Comparison of ENCODE assay signal across 8 cellular contexts in the genomic region with DNA sequence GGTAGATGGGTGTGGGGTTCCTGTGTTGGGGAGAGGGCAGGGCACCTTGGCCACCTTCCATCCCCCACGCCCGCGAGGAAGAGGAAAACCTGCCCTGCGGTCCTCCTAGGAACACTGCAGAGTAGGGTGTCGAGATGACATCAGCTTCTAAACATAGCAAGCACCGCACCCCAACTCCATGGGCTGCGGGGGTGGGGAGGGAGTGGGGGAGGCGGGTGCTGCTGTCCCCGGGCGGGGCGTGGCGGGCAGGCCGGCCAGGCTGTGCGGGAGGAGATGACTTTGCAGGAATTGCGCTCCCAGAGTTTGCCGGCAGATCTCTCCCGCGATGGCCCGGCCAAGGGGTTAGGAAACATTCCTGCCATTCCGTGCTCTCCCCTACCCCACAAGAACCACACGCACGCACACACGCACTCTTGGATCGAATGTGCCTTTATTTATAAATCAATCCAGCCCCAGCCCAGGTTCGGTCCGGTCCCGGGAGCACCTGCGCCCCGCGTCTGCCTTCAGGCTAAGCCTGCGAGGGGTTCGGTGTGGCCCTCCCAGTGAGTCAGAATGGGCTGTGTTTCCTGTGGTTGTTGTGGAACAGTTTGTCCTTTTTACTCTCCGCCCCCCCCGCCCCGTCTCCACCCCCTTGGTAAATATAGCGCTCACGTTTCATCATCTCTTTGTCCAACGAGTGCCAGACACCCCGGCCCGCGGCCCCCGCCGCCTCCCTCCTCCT. TPM values are rescaled to one million over a fixed set of nuclear protein-coding genes. Genes with fewer than 3 reads are reported as not detected.
DNase-seq lines count a peak whose midpoint lies in the region; ATAC-seq and TF ChIP-seq lines count a peak whose summit lies in the region.

No MANE protein-coding gene starts in this region.

- peak overlapping the region; percentile 93 for H3K4me3 Mint-ChIP-seq in chondrocyte (ENCODE audit: unreplicated experiment)

- DNase-seq in AG09319 (ENCODE audit: extremely low read depth, low read depth) (peak; percentile 97), NCI-H446 (lab: John Stamatoyannopoulos, UW) (peak; percentile 77 to 84), chondrocyte (ENCODE audit: low spot score) (peak; percentile 98), kidney tubule cell (ENCODE audit: low spot score) (peak; percentile 94)
- DNase-seq in stimulated activated CD4-positive, alpha-beta T cell treated with anti-CD3 and anti-CD28 coated beads, Interleukin-15, amount 100 ng/mL, for 48 hours (ENCODE audit: low read depth in 2 of 2), result peak; percentile 79

- TF ChIP-seq CTCF in AG09319 (IDR thresholded peaks at IDR 0.05; ENCODE audit: low read depth, low read length) (peak; percentile 20), chondrocyte (IDR thresholded peaks at IDR 0.05) (peak; percentile 62)

- H3K27me3 Mint-ChIP-seq in chondrocyte (ENCODE audit: low read depth), result no peaks in the 10 kb centered on the region

- H3K9me3 Mint-ChIP-seq in chondrocyte (ENCODE audit: low read depth), result no peaks in the 10 kb centered on the region

- peak; percentile 1 for ATAC-seq in GM19025 (IDR thresholded peaks at IDR 0.05; ENCODE audit: low read depth, unreplicated experiment)
- ATAC-seq in HG03342 (IDR thresholded peaks at IDR 0.05; ENCODE audit: unreplicated experiment), result peak; percentile 37
- ATAC-seq in activated CD4-positive, CD25-positive, alpha-beta regulatory T cell treated with anti-CD3 and anti-CD28 coated beads, Interleukin-2, amount 50 U/mL, for 24 hours, result peak; percentile 65 to 66

- peak overlapping the region; percentile 100 for H3K27ac Mint-ChIP-seq in chondrocyte (ENCODE audit: unreplicated experiment)

- peaks cover 51% of the 10 kb centered on the region for H3K4me1 Mint-ChIP-seq in chondrocyte (ENCODE audit: low read depth)

- H3K36me3 Mint-ChIP-seq in chondrocyte (ENCODE audit: low read depth), result no peaks in the 10 kb centered on the region

RNA-seq across cellular contexts. Expression of a gene that starts 5.2 kb away (rescaled TPM):
- 29.8 to 32.7 TPM (median 31.0 TPM) in 3 replicates for total RNA-seq in chondrocyte

Comparison
In these comparisons a context has a peak if more than half of its experiments do, and no peak if none do; other contexts are left out.
1. Peak in every context shown above with its lines: DNase-seq and ATAC-seq.
2. ATAC-seq: peak in every context shown above with its lines; median percentile 66 in activated CD4-positive, CD25-positive, alpha-beta regulatory T cell treated with anti-CD3 and anti-CD28 coated beads, Interleukin-2, amount 50 U/mL, for 24 hours; 37 in HG03342; 1 in GM19025.